In the genomic region with DNA sequence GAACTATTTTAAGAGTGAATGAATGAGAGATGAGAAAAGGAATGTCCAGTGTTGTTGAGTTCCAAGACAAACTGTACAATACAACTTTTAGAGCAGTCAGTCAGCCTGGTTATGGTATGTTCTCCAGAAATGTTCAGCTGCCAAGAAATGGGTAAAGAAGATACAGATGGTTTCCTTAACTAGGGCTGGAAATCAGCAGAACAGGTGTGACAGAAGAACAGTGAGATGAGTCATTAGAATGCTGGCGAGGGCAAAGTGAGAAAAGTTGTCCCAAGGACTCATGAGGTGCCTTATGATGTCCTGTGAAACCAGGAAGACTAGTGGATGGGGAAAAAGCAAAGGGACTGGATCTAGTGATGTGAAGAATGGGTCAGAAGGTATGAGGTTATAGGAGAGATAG, we compare ENCODE assay signal across 1 cellular context.
TF ChIP-seq lines count a peak whose summit lies in the region.

No MANE protein-coding gene starts in this region.

TF ChIP-seq in IMR-90, 13 proteins besides CTCF, POLR2A, EP300 and RAD21 (continued from another document):
- TF ChIP-seq MXI1 (IDR thresholded peaks at IDR 0.05; ENCODE audit: borderline replicate concordance, low read depth, low read length) (no peak), CEBPB (IDR thresholded peaks at IDR 0.05; ENCODE audit: low read depth, low read length) (no peak), MAFK (IDR thresholded peaks at IDR 0.05; ENCODE audit: low read depth, low read length) (no peak), BHLHE40 (IDR thresholded peaks at IDR 0.05; ENCODE audit: low read depth, low read length) (no peak), MAZ (IDR thresholded peaks at IDR 0.05; ENCODE audit: borderline replicate concordance, low read depth, low read length) (no peak), CHD1 (IDR thresholded peaks at IDR 0.05; ENCODE audit: low read depth, low read length) (no peak), RCOR1 (IDR thresholded peaks at IDR 0.05; ENCODE audit: insufficient replicate concordance, low read length) (no peak), SMC3 (IDR thresholded peaks at IDR 0.05; ENCODE audit: low read depth, low read length) (no peak), FOS (IDR thresholded peaks at IDR 0.05; ENCODE audit: low read depth, low read length) (no peak), RFX5 (IDR thresholded peaks at IDR 0.05; ENCODE audit: low read depth, low read length) (no peak)
- TF ChIP-seq, protein P1, sequence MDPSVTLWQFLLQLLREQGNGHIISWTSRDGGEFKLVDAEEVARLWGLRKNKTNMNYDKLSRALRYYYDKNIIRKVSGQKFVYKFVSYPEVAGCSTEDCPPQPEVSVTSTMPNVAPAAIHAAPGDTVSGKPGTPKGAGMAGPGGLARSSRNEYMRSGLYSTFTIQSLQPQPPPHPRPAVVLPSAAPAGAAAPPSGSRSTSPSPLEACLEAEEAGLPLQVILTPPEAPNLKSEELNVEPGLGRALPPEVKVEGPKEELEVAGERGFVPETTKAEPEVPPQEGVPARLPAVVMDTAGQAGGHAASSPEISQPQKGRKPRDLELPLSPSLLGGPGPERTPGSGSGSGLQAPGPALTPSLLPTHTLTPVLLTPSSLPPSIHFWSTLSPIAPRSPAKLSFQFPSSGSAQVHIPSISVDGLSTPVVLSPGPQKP (IDR thresholded peaks at IDR 0.05; ENCODE audit: borderline replicate concordance, low read depth, low read length), result no peak
- TF ChIP-seq, protein P2, sequence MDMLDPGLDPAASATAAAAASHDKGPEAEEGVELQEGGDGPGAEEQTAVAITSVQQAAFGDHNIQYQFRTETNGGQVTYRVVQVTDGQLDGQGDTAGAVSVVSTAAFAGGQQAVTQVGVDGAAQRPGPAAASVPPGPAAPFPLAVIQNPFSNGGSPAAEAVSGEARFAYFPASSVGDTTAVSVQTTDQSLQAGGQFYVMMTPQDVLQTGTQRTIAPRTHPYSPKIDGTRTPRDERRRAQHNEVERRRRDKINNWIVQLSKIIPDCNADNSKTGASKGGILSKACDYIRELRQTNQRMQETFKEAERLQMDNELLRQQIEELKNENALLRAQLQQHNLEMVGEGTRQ (IDR thresholded peaks at IDR 0.05; ENCODE audit: low read depth, low read length), result no peak
